ENCODE assay signal across 8 cellular contexts in genomic region chr7:101173752-101174244, GRCh38. TPM values are rescaled to one million over a fixed set of nuclear protein-coding genes. Genes with fewer than 3 reads are reported as not detected.
DNase-seq lines count a peak whose midpoint lies in the region; ATAC-seq and TF ChIP-seq lines count a peak whose summit lies in the region.

No MANE protein-coding gene starts in this region.

- no peaks in the 10 kb centered on the region for H3K36me3 ChIP-seq in left ventricle myocardium inferior
- H3K36me3 ChIP-seq in NT2/D1 (ENCODE audit: insufficient read depth, insufficient read length, low read length): no peaks in the 10 kb centered on the region
- H3K36me3 ChIP-seq in suprapubic skin: no peaks in the 10 kb centered on the region

- peak overlapping the region; percentile 54 for H3K4me3 ChIP-seq in left ventricle myocardium inferior
- H3K4me3 ChIP-seq in NT2/D1 (ENCODE audit: insufficient read length, low read depth): peak overlapping the region; percentile 34
- peak overlapping the region; percentile 23 for H3K4me3 ChIP-seq in suprapubic skin

- H3K4me3 Mint-ChIP-seq in activated T-helper 1 cell treated with anti-CD3 and anti-CD28 coated beads, Interleukin-12 subunit alpha, Interleukin-12 subunit beta, Interleukin-2, Interleukin-4 antibody, amounts not matched to agents 30 ng/mL and 10 ng/mL and 1 ng/mL, durations not matched to agents 14 hours and 24 hours and 36 hours: peak overlapping the region; percentile 65

- TF ChIP-seq POLR2A in suprapubic skin (IDR thresholded peaks at IDR 0.05): no peak

- no peak overlapping the region for H3K27ac Mint-ChIP-seq in activated T-helper 1 cell treated with anti-CD3 and anti-CD28 coated beads, Interleukin-12 subunit alpha, Interleukin-12 subunit beta, Interleukin-2, Interleukin-4 antibody, amounts not matched to agents 30 ng/mL and 10 ng/mL and 1 ng/mL, durations not matched to agents 14 hours and 24 hours and 36 hours

- H3K27me3 Mint-ChIP-seq in activated T-helper 1 cell treated with anti-CD3 and anti-CD28 coated beads, Interleukin-12 subunit alpha, Interleukin-12 subunit beta, Interleukin-2, Interleukin-4 antibody, amounts not matched to agents 30 ng/mL and 10 ng/mL and 1 ng/mL, durations not matched to agents 14 hours and 24 hours and 36 hours (ENCODE audit: insufficient read depth): peaks cover 85% of the 10 kb centered on the region

- H3K4me1 ChIP-seq in left ventricle myocardium inferior (peaks cover 34% of the 10 kb centered on the region), NT2/D1 (ENCODE audit: insufficient read depth, insufficient read length) (peaks cover 22% of the 10 kb centered on the region), suprapubic skin (peaks cover 52% of the 10 kb centered on the region)

- WGBS in suprapubic skin: 4% methylated on average over 16 of the region's 16 CpGs

- intact Hi-C loops in left ventricle myocardium inferior (cut with micrococcal nuclease) (no loop called here), left ventricle myocardium superior (cut with micrococcal nuclease) (no loop called here)
- intact Hi-C loops in activated T-helper 1 cell treated with anti-CD3 and anti-CD28 coated beads, Interleukin-12 subunit alpha, Interleukin-12 subunit beta, Interleukin-2, Interleukin-4 antibody, amounts not matched to agents 30 ng/mL and 10 ng/mL and 1 ng/mL, durations not matched to agents 14 hours and 24 hours and 36 hours (cut with micrococcal nuclease): loop anchor here (1.0 to 10.0 kb wide), 4 partner anchors 8 to 209 kb away; partner anchors contain the start of genes MUC12 and VGF

- peaks cover 40% of the 10 kb centered on the region for H3K4me1 Mint-ChIP-seq in activated T-helper 1 cell treated with anti-CD3 and anti-CD28 coated beads, Interleukin-12 subunit alpha, Interleukin-12 subunit beta, Interleukin-2, Interleukin-4 antibody, amounts not matched to agents 30 ng/mL and 10 ng/mL and 1 ng/mL, durations not matched to agents 14 hours and 24 hours and 36 hours (ENCODE audit: low read depth)

- H3K36me3 Mint-ChIP-seq in activated T-helper 1 cell treated with anti-CD3 and anti-CD28 coated beads, Interleukin-12 subunit alpha, Interleukin-12 subunit beta, Interleukin-2, Interleukin-4 antibody, amounts not matched to agents 30 ng/mL and 10 ng/mL and 1 ng/mL, durations not matched to agents 14 hours and 24 hours and 36 hours (ENCODE audit: low read depth): no peaks in the 10 kb centered on the region

- no peak for ATAC-seq in left ventricle myocardium superior

- DNase-seq in left ventricle myocardium inferior (no peak), left ventricle myocardium superior (no peak), NT2/D1 (ENCODE audit: low read depth, low spot score) (peak; percentile 82), iPS-NIHi7 (ENCODE audit: extremely low spot score) (peak; percentile 82), suprapubic skin (ENCODE audit: low spot score in 2 of 2) (no peak), KG1 (lab: John Stamatoyannopoulos, UW) (no peak), substantia nigra (lab: John Stamatoyannopoulos, UW) (no peak)
- peak; percentile 69 for DNase-seq in activated T-helper 1 cell treated with anti-CD3 and anti-CD28 coated beads, Interleukin-12 subunit alpha, Interleukin-12 subunit beta, Interleukin-2, Interleukin-4 antibody, amounts not matched to agents 30 ng/mL and 10 ng/mL and 1 ng/mL, durations not matched to agents 14 hours and 24 hours and 36 hours (ENCODE audit: low spot score)

- H3K27ac ChIP-seq in left ventricle myocardium inferior (replicated peaks) (no peak overlapping the region), suprapubic skin (no peak overlapping the region), substantia nigra (ENCODE audit: low read depth, low read length, poor library complexity, severe bottlenecking) (no peak overlapping the region)

- TF ChIP-seq CTCF in left ventricle myocardium inferior (IDR thresholded peaks at IDR 0.05; ENCODE audit: borderline replicate concordance): no peak
- no peak for TF ChIP-seq CTCF in suprapubic skin (IDR thresholded peaks at IDR 0.05)

- TF ChIP-seq EP300 in suprapubic skin (IDR thresholded peaks at IDR 0.05): no peak

- no peaks in the 10 kb centered on the region for H3K9me3 Mint-ChIP-seq in activated T-helper 1 cell treated with anti-CD3 and anti-CD28 coated beads, Interleukin-12 subunit alpha, Interleukin-12 subunit beta, Interleukin-2, Interleukin-4 antibody, amounts not matched to agents 30 ng/mL and 10 ng/mL and 1 ng/mL, durations not matched to agents 14 hours and 24 hours and 36 hours

- H3K9ac ChIP-seq in NT2/D1 (ENCODE audit: insufficient read length, low read depth): no peak overlapping the region

- peaks cover 100% of the 10 kb centered on the region for H3K27me3 ChIP-seq in left ventricle myocardium inferior (ENCODE audit: low read depth)
- peaks cover 72% of the 10 kb centered on the region for H3K27me3 ChIP-seq in NT2/D1 (ENCODE audit: insufficient read depth, insufficient read length)
- H3K27me3 ChIP-seq in suprapubic skin: peaks cover 100% of the 10 kb centered on the region

- H3K9me3 ChIP-seq in left ventricle myocardium inferior (replicated peaks) (no peaks in the 10 kb centered on the region), NT2/D1 (ENCODE audit: insufficient read depth, low read length) (no peaks in the 10 kb centered on the region), suprapubic skin (no peaks in the 10 kb centered on the region)

RNA-seq across cellular contexts. Expression of gene NAT16, which starts 6.3 kb away (rescaled TPM):
- not detected for total RNA-seq in left ventricle myocardium inferior
- total RNA-seq in left ventricle myocardium superior: not detected
- total RNA-seq in activated T-helper 1 cell treated with anti-CD3 and anti-CD28 coated beads, Interleukin-12 subunit alpha, Interleukin-12 subunit beta, Interleukin-2, Interleukin-4 antibody, amounts not matched to agents 30 ng/mL and 10 ng/mL and 1 ng/mL, durations not matched to agents 14 hours and 24 hours and 36 hours: 0.08 TPM in 1 of 2 replicates, not detected in the other
- not detected for total RNA-seq in suprapubic skin

RNA-seq across cellular contexts. Expression of gene VGF, which starts 8.4 kb away (rescaled TPM):
- total RNA-seq in left ventricle myocardium inferior (not detected), left ventricle myocardium superior (not detected), suprapubic skin (under 1 TPM in 3 of 4 donors, not detected in 1; 0.38 to 0.99 (median 0.59) TPM)
- 0.10 and 0.21 TPM in 2 replicates for total RNA-seq in activated T-helper 1 cell treated with anti-CD3 and anti-CD28 coated beads, Interleukin-12 subunit alpha, Interleukin-12 subunit beta, Interleukin-2, Interleukin-4 antibody, amounts not matched to agents 30 ng/mL and 10 ng/mL and 1 ng/mL, durations not matched to agents 14 hours and 24 hours and 36 hours

RNA-seq across cellular contexts. Expression of gene AP1S1, which starts 19.5 kb away (rescaled TPM):
- 10.7 TPM for total RNA-seq in left ventricle myocardium inferior
- total RNA-seq in left ventricle myocardium superior: 11.8 TPM
- total RNA-seq in activated T-helper 1 cell treated with anti-CD3 and anti-CD28 coated beads, Interleukin-12 subunit alpha, Interleukin-12 subunit beta, Interleukin-2, Interleukin-4 antibody, amounts not matched to agents 30 ng/mL and 10 ng/mL and 1 ng/mL, durations not matched to agents 14 hours and 24 hours and 36 hours: 45.7 and 53.3 TPM in 2 replicates
- total RNA-seq in suprapubic skin: 10 to 100 TPM; 28.5 to 66.5 (median 50.0) TPM

RNA-seq across cellular contexts. Expression of gene MOGAT3, which starts 27.0 kb away (rescaled TPM):
- total RNA-seq in left ventricle myocardium inferior (not detected), left ventricle myocardium superior (not detected), suprapubic skin (not detected)
- total RNA-seq in activated T-helper 1 cell treated with anti-CD3 and anti-CD28 coated beads, Interleukin-12 subunit alpha, Interleukin-12 subunit beta, Interleukin-2, Interleukin-4 antibody, amounts not matched to agents 30 ng/mL and 10 ng/mL and 1 ng/mL, durations not matched to agents 14 hours and 24 hours and 36 hours: not detected in 2 replicates

RNA-seq across cellular contexts. Expression of gene PLOD3, which starts 43.6 kb away (rescaled TPM):
- total RNA-seq in left ventricle myocardium inferior: 38.7 TPM
- 43.0 TPM for total RNA-seq in left ventricle myocardium superior
- total RNA-seq in activated T-helper 1 cell treated with anti-CD3 and anti-CD28 coated beads, Interleukin-12 subunit alpha, Interleukin-12 subunit beta, Interleukin-2, Interleukin-4 antibody, amounts not matched to agents 30 ng/mL and 10 ng/mL and 1 ng/mL, durations not matched to agents 14 hours and 24 hours and 36 hours: 65.2 and 68.9 TPM in 2 replicates
- total RNA-seq in suprapubic skin: 10 to 100 TPM; 15.7 to 30.4 (median 22.7) TPM

Comparison
In these comparisons a context has a peak if more than half of its experiments do, and no peak if none do; other contexts are left out.
1. DNase-seq: peak in NT2/D1 (single experiment), activated T-helper 1 cell treated with anti-CD3 and anti-CD28 coated beads, Interleukin-12 subunit alpha, Interleukin-12 subunit beta, Interleukin-2, Interleukin-4 antibody, amounts not matched to agents 30 ng/mL and 10 ng/mL and 1 ng/mL, durations not matched to agents 14 hours and 24 hours and 36 hours (single experiment) and iPS-NIHi7 (single experiment); none in left ventricle myocardium inferior (single experiment), left ventricle myocardium superior (single experiment), suprapubic skin (0 of 2), KG1 (single experiment) and substantia nigra (0 of 49).
2. Peak in every context shown above with its lines, with median percentiles within 50 percentile points of each other: H3K4me3 ChIP-seq.